In genomic region chr7:90211391-90212148, GRCh38 we compare ENCODE assay signal across 8 cellular contexts. TPM values are rescaled to one million over a fixed set of nuclear protein-coding genes. Genes with fewer than 3 reads are reported as not detected.
DNase-seq lines count a peak whose midpoint lies in the region; ATAC-seq and TF ChIP-seq lines count a peak whose summit lies in the region.

Gene STEAP2 (plus strand): TSS chr7:90211740. CDS start chr7:90225083, 13,343 bp downstream.

- TF ChIP-seq POLR2A in Peyer's patch (IDR thresholded peaks at IDR 0.05) = peak; percentile 64 to 77
- TF ChIP-seq POLR2A in breast epithelium (IDR thresholded peaks at IDR 0.05) = peak; percentile 86
- no peak for TF ChIP-seq POLR2A in gastrocnemius medialis (IDR thresholded peaks at IDR 0.05)

- TF ChIP-seq CTCF in Peyer's patch (IDR thresholded peaks at IDR 0.05) (peak; percentile 13 to 86 (median 62)), breast epithelium (IDR thresholded peaks at IDR 0.05) (peak; percentile 50 to 76 (median 76)), gastrocnemius medialis (IDR thresholded peaks at IDR 0.05 in 4 of 5, conservative IDR thresholded peaks at IDR 0.05 in 1 of 5) (peak in 4 of 5 experiments; percentile 24 to 51 (median 44))

- H3K27me3 ChIP-seq in Peyer's patch (no peaks in the 10 kb centered on the region), breast epithelium (no peaks in the 10 kb centered on the region), iPS-18a (ENCODE audit: control insufficient read depth, insufficient read depth, low read length) (peaks cover 12% of the 10 kb centered on the region), gastrocnemius medialis (no peaks in the 10 kb centered on the region)

- DNase-seq in EL (peak; percentile 96), HS-5 (ENCODE audit: low read depth) (peak; percentile 51), Peyer's patch (peak; percentile 27 to 93 (median 89)), breast epithelium (ENCODE audit: low spot score in 2 of 2) (peak; percentile 86 to 93), gastrocnemius medialis (peak; percentile 26 to 55), NAMALWA (ENCODE audit: low spot score) (no peak)

- intact Hi-C loops in breast epithelium (cut with DNase I; ENCODE audit: low total_unique reads) = no loop called here
- intact Hi-C loops in gastrocnemius medialis (cut with DNase I; ENCODE audit: low total_unique reads) = no loop called here

- H3K27ac ChIP-seq in Peyer's patch (peak within 1 kb of the TSS; percentile 65 to 86 (median 80)), breast epithelium (peak within 1 kb of the TSS; percentile 88 to 95), iPS-18a (ENCODE audit: low read length) (peak within 1 kb of the TSS; percentile 69), gastrocnemius medialis (peak within 1 kb of the TSS in 2 of 4 donors; percentile 36 to 43)

- H3K36me3 ChIP-seq in Peyer's patch (no peaks in the 10 kb centered on the region), breast epithelium (no peaks in the 10 kb centered on the region), iPS-18a (ENCODE audit: control insufficient read depth, low read depth, low read length) (no peaks in the 10 kb centered on the region), gastrocnemius medialis (no peaks in the 10 kb centered on the region)

- ATAC-seq in GM21423 (IDR thresholded peaks at IDR 0.05; ENCODE audit: unreplicated experiment) = peak; percentile 84
- ATAC-seq in gastrocnemius medialis = peak; percentile 66 to 89

- peak within 1 kb of the TSS; percentile 81 for H3K9ac ChIP-seq in iPS-18a (ENCODE audit: low read length)

- H3K4me3 ChIP-seq in Peyer's patch (peak within 1 kb of the TSS; percentile 31 to 75 (median 62)), breast epithelium (peak within 1 kb of the TSS; percentile 68 to 94 (median 76)), iPS-18a (ENCODE audit: low read length) (peak within 1 kb of the TSS; percentile 96), gastrocnemius medialis (peak within 1 kb of the TSS; percentile 48 to 59 (median 55))

- H3K4me1 ChIP-seq in Peyer's patch = no peaks in the 10 kb centered on the region
- no peaks in the 10 kb centered on the region for H3K4me1 ChIP-seq in breast epithelium
- peaks cover 36% of the 10 kb centered on the region for H3K4me1 ChIP-seq in iPS-18a (ENCODE audit: control insufficient read depth, low read depth, low read length)
- no peaks in the 10 kb centered on the region for H3K4me1 ChIP-seq in gastrocnemius medialis

- H3K9me3 ChIP-seq in Peyer's patch (no peaks in the 10 kb centered on the region), breast epithelium (no peaks in the 10 kb centered on the region), iPS-18a (ENCODE audit: control insufficient read depth, low read depth, low read length) (no peaks in the 10 kb centered on the region), gastrocnemius medialis (no peaks in the 10 kb centered on the region)

- in situ Hi-C loops in gastrocnemius medialis (cut with MboI; ENCODE audit: low sequenced_read_pairs in 4 of 4) = no loop called here

RNA-seq across cellular contexts. Expression of gene STEAP2, which starts in this region (rescaled TPM):
- total RNA-seq in Peyer's patch (10 to 100 TPM in 3 of 4 donors, 1 to 10 TPM in 1; 8.3 to 22.4 (median 17.4) TPM), breast epithelium (10 to 100 TPM; 14.4 to 81.9 (median 22.1) TPM), gastrocnemius medialis (1 to 10 TPM in 2 of 4 donors, under 1 TPM in 2; 0.20 to 3.5 (median 1.2) TPM)

Comparison
In these comparisons a context has a peak if more than half of its experiments do, and no peak if none do; other contexts are left out.
1. POLR2A ChIP-seq: peak in Peyer's patch (2 of 2) and breast epithelium (single experiment); none in gastrocnemius medialis (0 of 2).
2. Peak in every context shown above with its lines, with median percentiles within 50 percentile points of each other: H3K4me3 ChIP-seq and CTCF ChIP-seq.